In genomic region chr22:41696714-41697113, GRCh38 we compare ENCODE assay signal across 8 cellular contexts. TPM values are rescaled to one million over a fixed set of nuclear protein-coding genes. Genes with fewer than 3 reads are reported as not detected.
A peak's percentile ranks its signal among the peaks of the same experiment; 100 is the strongest.
DNase-seq lines count a peak whose midpoint lies in the region; ATAC-seq and TF ChIP-seq lines count a peak whose summit lies in the region.

No MANE protein-coding gene starts in this region.

- H3K4me3 Mint-ChIP-seq in stimulated activated memory B cell treated with anti-CD40 and anti-IgM and Interleukin-4, amounts not matched to agents 10 μg/mL and 1 μg/mL and 100 μg/mL, for 72 hours, result no peak overlapping the region

- peak; percentile 61 for ATAC-seq in left colon
- ATAC-seq in stimulated activated memory B cell treated with anti-CD40 and anti-IgM and Interleukin-4, amounts not matched to agents 10 μg/mL and 1 μg/mL and 100 μg/mL, for 72 hours, result no peak
- no peak for ATAC-seq in HG03432 (IDR thresholded peaks at IDR 0.05; ENCODE audit: unreplicated experiment)

- peaks cover 15% of the 10 kb centered on the region for H3K4me1 Mint-ChIP-seq in stimulated activated memory B cell treated with anti-CD40 and anti-IgM and Interleukin-4, amounts not matched to agents 10 μg/mL and 1 μg/mL and 100 μg/mL, for 72 hours

- TF ChIP-seq CTCF in VCaP (conservative IDR thresholded peaks at IDR 0.05), result no peak

- intact Hi-C loops in left colon (cut with DNase I, micrococcal nuclease), result loop anchor here in 1 of 2 donors (5.0 kb wide), 1 partner anchor 246 kb away; no protein-coding TSS in a partner anchor

- H3K27ac Mint-ChIP-seq in stimulated activated memory B cell treated with anti-CD40 and anti-IgM and Interleukin-4, amounts not matched to agents 10 μg/mL and 1 μg/mL and 100 μg/mL, for 72 hours, result peak overlapping the region; percentile 81

- H3K36me3 Mint-ChIP-seq in stimulated activated memory B cell treated with anti-CD40 and anti-IgM and Interleukin-4, amounts not matched to agents 10 μg/mL and 1 μg/mL and 100 μg/mL, for 72 hours, result no peaks in the 10 kb centered on the region

- peak overlapping the region; percentile 9; the same call in 1 of the 2 replicates for H3K27ac ChIP-seq in VCaP

- H3K9me3 Mint-ChIP-seq in stimulated activated memory B cell treated with anti-CD40 and anti-IgM and Interleukin-4, amounts not matched to agents 10 μg/mL and 1 μg/mL and 100 μg/mL, for 72 hours, result no peaks in the 10 kb centered on the region

- H3K27me3 Mint-ChIP-seq in stimulated activated memory B cell treated with anti-CD40 and anti-IgM and Interleukin-4, amounts not matched to agents 10 μg/mL and 1 μg/mL and 100 μg/mL, for 72 hours, result no peaks in the 10 kb centered on the region

- peak; percentile 62 for DNase-seq in activated CD8-positive, alpha-beta memory T cell treated with anti-CD3 and anti-CD28 coated beads, Interleukin-2, amount 50 U/mL, for 48 hours
- DNase-seq in activated CD8-positive, alpha-beta memory T cell treated with anti-CD3 and anti-CD28 coated beads, Interleukin-2, amount 50 U/mL, for 4 hours, result no peak
- DNase-seq in left colon, result no peak
- no peak for DNase-seq in AG08395 (ENCODE audit: low spot score)
- no peak for DNase-seq in OCI-M2 (lab: John Stamatoyannopoulos, UW; ENCODE audit: unreplicated experiment)

RNA-seq across cellular contexts. Expression of gene MEI1, which starts 2.6 kb away (rescaled TPM):
- 1 to 10 TPM; 1.9 to 6.2 TPM for total RNA-seq in left colon

RNA-seq across cellular contexts. Expression of gene SNU13, which starts 8.0 kb away (rescaled TPM):
- 10 to 100 TPM; 87.8 to 91.4 TPM for total RNA-seq in left colon
